Comparison of ENCODE assay signal across 1 cellular context in the genomic region with DNA sequence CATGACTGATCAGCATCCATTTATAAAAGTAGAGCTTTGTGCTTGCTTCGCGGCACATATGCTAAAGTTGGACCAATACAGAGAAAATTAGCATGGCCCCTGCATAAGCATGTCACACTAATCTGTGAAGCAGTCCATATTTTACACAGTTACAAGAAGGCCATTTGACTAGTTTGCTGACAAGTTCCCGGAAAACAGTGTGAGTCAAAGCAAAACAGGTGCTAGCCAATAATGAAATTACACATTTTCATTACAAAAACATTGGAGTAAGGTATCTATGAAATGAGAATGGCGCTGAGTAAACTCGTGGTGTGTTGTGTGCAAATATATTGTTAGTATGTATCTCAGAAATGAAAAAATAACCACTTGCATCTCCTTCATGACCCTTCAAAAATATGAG.
TF ChIP-seq lines count a peak whose summit lies in the region.

No MANE protein-coding gene starts in this region.

TF ChIP-seq in GM12878, 131 proteins besides CTCF, POLR2A, EP300 and RAD21:
- TF ChIP-seq BCL3 (IDR thresholded peaks at IDR 0.05; ENCODE audit: borderline replicate concordance, insufficient read depth, low read depth, low read length, poor library complexity, severe bottlenecking) (peak; percentile 19), ETV6 (conservative IDR thresholded peaks at IDR 0.05 in 1 of 2, IDR thresholded peaks at IDR 0.05 in 1 of 2; ENCODE audit: borderline replicate concordance in 1 of 2, low read depth in 1 of 2) (peak in 1 of 2 experiments; percentile 36; a peak in 1 of 4 replicates), ESRRA (IDR thresholded peaks at IDR 0.05; ENCODE audit: low read length) (no peak), SP1 (IDR thresholded peaks at IDR 0.05; ENCODE audit: low read depth, low read length) (no peak), JUNB (IDR thresholded peaks at IDR 0.05) (peak; percentile 80), SMAD1 (IDR thresholded peaks at IDR 0.05; ENCODE audit: low read depth, partially characterized antibody) (no peak), RCOR1 (conservative IDR thresholded peaks at IDR 0.05; ENCODE audit: low read depth, low read length) (no peak), EED (IDR thresholded peaks at IDR 0.05; ENCODE audit: low read depth) (0 out of 2 replicates have a peak, but pooled peaks have one; percentile 17), BHLHE40 (IDR thresholded peaks at IDR 0.05; ENCODE audit: borderline replicate concordance in 1 of 2, low read depth in 2 of 2, low read length in 1 of 2) (no peak), ZBED1 (IDR thresholded peaks at IDR 0.05; ENCODE audit: borderline replicate concordance) (peak; percentile 29; the same call in 1 of the 2 replicates), NKRF (conservative IDR thresholded peaks at IDR 0.05) (no peak), MYB (IDR thresholded peaks at IDR 0.05; ENCODE audit: borderline replicate concordance, low read depth, low read length) (no peak)
- TF ChIP-seq, protein P1, sequence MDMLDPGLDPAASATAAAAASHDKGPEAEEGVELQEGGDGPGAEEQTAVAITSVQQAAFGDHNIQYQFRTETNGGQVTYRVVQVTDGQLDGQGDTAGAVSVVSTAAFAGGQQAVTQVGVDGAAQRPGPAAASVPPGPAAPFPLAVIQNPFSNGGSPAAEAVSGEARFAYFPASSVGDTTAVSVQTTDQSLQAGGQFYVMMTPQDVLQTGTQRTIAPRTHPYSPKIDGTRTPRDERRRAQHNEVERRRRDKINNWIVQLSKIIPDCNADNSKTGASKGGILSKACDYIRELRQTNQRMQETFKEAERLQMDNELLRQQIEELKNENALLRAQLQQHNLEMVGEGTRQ (IDR thresholded peaks at IDR 0.05; ENCODE audit: borderline replicate concordance, low read depth, low read length) = no peak
